ENCODE assay signal across 8 cellular contexts in the genomic region with DNA sequence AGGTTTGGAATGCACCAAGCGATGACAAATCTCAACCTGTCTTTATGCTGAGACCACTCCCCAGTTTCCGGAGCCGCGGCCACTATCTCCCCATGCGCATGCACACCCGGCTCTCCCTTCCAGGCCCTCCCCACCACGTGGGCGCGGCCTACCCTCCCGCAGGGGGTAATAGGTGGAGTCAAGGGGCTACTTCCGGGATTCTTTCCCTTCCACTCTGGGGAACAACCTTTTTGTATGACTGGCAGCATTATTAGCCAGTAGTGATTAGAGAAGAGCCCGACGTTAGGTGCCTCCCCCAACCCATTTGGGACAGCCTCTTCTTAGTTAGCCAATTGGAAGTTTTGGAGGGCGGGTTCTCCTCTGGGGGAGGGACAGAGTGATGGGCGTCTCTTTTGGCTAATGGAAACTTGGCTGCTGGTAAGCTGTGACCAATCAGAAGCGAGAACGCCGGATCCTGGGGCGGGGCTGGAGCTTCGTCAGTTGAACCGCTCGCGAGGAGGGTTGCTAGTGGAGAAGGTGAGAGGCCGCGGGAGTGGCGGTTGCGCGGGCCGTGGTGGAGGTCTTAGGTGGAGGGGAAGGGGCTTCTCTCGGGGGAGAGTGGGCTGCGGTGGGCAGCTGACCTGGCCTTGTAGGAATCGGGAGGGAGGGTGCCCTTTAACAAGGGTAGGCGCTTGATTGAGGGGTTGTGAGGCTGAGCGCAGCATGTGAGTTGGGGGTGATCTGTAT. TPM values are rescaled to one million over a fixed set of nuclear protein-coding genes. Genes with fewer than 3 reads are reported as not detected.
DNase-seq lines count a peak whose midpoint lies in the region; ATAC-seq and TF ChIP-seq lines count a peak whose summit lies in the region.

A gene with protein sequence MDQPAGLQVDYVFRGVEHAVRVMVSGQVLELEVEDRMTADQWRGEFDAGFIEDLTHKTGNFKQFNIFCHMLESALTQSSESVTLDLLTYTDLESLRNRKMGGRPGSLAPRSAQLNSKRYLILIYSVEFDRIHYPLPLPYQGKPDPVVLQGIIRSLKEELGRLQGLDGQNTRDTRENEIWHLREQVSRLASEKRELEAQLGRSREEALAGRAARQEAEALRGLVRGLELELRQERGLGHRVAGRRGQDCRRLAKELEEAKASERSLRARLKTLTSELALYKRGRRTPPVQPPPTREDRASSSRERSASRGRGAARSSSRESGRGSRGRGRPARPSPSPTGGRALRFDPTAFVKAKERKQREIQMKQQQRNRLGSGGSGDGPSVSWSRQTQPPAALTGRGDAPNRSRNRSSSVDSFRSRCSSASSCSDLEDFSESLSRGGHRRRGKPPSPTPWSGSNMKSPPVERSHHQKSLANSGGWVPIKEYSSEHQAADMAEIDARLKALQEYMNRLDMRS (plus strand): TSS at position 479 of the 726 bp plus-strand sequence. CDS start 7,552 bp downstream, outside the sequence.

- WGBS in esophagus squamous epithelium, 2 donors: 1 to 2% methylated on average over 14 to 26 of the region's 34 CpGs

- DNase-seq in DMS53 (lab: John Stamatoyannopoulos, UW): peak; percentile 100
- peak; percentile 100 for DNase-seq in KBM-7
- DNase-seq in PC-9: peak; percentile 96 to 99
- DNase-seq in activated T-cell treated with anti-CD3 and anti-CD28 coated beads, Interleukin-2, amount 50 U/mL, for 1 hour: peak; percentile 96
- DNase-seq in esophagus squamous epithelium (lab: John Stamatoyannopoulos, UW): peak; percentile 85
- peak; percentile 89 to 96 for DNase-seq in stimulated activated CD8-positive, alpha-beta memory T cell treated with anti-CD3 and anti-CD28 coated beads, Interleukin-7, amount 100 ng/mL, for 4 hours (ENCODE audit: low read depth in 2 of 2)

- H2AFZ ChIP-seq in PC-9: peak within 1 kb of the TSS; percentile 91

- no peak for TF ChIP-seq CTCF in PC-9 (conservative IDR thresholded peaks at IDR 0.05)
- no peak for TF ChIP-seq CTCF in esophagus squamous epithelium (IDR thresholded peaks at IDR 0.05)

- peaks cover 19% of the 10 kb centered on the region; the same call in 1 of the 2 replicates for H3K79me2 ChIP-seq in PC-9 (ENCODE audit: low read depth)

- peak; percentile 94 for ATAC-seq in GM21717 (IDR thresholded peaks at IDR 0.05; ENCODE audit: unreplicated experiment)

- H3K4me3 ChIP-seq in PC-9 (peak within 1 kb of the TSS; percentile 77), esophagus squamous epithelium (peak within 1 kb of the TSS; percentile 53 to 86 (median 75)), muscle layer of duodenum (ENCODE audit: low read depth in 1 of 2, low read length in 2 of 2) (peak within 1 kb of the TSS; percentile 70 to 92)

- no TSS peak for BruUV-seq in PC-9 (replicated peaks; lab: Mats Ljungman, UMichigan)

- H3K9me3 ChIP-seq in PC-9 (ENCODE audit: insufficient read depth, low read depth): no peaks in the 10 kb centered on the region; the same call in 1 of the 2 replicates
- no peaks in the 10 kb centered on the region for H3K9me3 ChIP-seq in esophagus squamous epithelium
- no peaks in the 10 kb centered on the region for H3K9me3 ChIP-seq in muscle layer of duodenum (ENCODE audit: control insufficient read depth in 1 of 2, low read length in 2 of 2)

- H3K9me2 ChIP-seq in PC-9 (ENCODE audit: insufficient read depth): no peaks in the 10 kb centered on the region

- intact Hi-C loops in PC-9 (cut with micrococcal nuclease; ENCODE audit: unreplicated experiment): loop anchor here (1.0 kb wide), 1 partner anchor 109 kb away; a partner anchor contains a TSS
- intact Hi-C loops in esophagus squamous epithelium (cut with DNase I): no loop called here

- peak within 1 kb of the TSS; percentile 98 for H3K4me2 ChIP-seq in PC-9

- H3K27ac ChIP-seq in PC-9 (peak within 1 kb of the TSS; percentile 37), esophagus squamous epithelium (peak within 1 kb of the TSS; percentile 79 to 88 (median 86)), muscle layer of duodenum (ENCODE audit: low read length) (peak within 1 kb of the TSS; percentile 76)

- H4K20me1 ChIP-seq in PC-9 (ENCODE audit: insufficient read depth): no peaks in the 10 kb centered on the region

- H3K4me1 ChIP-seq in PC-9 (replicated peaks; ENCODE audit: insufficient read depth) (peaks cover 11% of the 10 kb centered on the region), esophagus squamous epithelium (peaks cover 7 to 28% (median 10%) of the 10 kb centered on the region in 3 donors), muscle layer of duodenum (ENCODE audit: control insufficient read depth in 1 of 2, insufficient read depth in 2 of 2, low read length in 2 of 2) (peaks cover 0 to 14% of the 10 kb centered on the region in 2 donors)

- POLR2A ChIA-PET in PC-9 (lab: Charles Lee; ENCODE audit: unreplicated experiment): interaction anchor here (0.6 to 1.5 kb wide), 9 partner anchors 20 to 557 kb away, joined by 3 to 10 read pairs (median 5); a partner anchor contains a TSS

- H3F3A ChIP-seq in PC-9 (ENCODE audit: insufficient read depth, low read depth): peaks cover 8% of the 10 kb centered on the region; the same call in 1 of the 2 replicates

- in situ Hi-C loops in KBM-7 (cut with MboI; ENCODE audit: low pct_unique_long_range_greater_than_20kb, low sequenced_read_pairs): no loop called here

- H3K27me3 ChIP-seq in PC-9 (ENCODE audit: insufficient read depth, low read depth) (no peaks in the 10 kb centered on the region), esophagus squamous epithelium (peaks cover 0 to 17% (median 0%) of the 10 kb centered on the region in 4 donors), muscle layer of duodenum (ENCODE audit: low read depth, low read length) (no peaks in the 10 kb centered on the region)

- H3K36me3 ChIP-seq in PC-9 (ENCODE audit: low read depth) (no peaks in the 10 kb centered on the region), esophagus squamous epithelium (peaks cover 0 to 8% (median 0%) of the 10 kb centered on the region in 3 donors), muscle layer of duodenum (ENCODE audit: control insufficient read depth in 1 of 2, insufficient read depth in 2 of 2, low read length in 2 of 2) (peaks cover 4 to 7% of the 10 kb centered on the region in 2 donors)

- CTCF ChIA-PET in PC-9 (lab: Charles Lee): interaction anchor here (0.7 to 1.3 kb wide), 2 partner anchors 39 to 123 kb away, joined by 3 to 5 read pairs; no protein-coding TSS in a partner anchor

- peak in 3 of 4 donors; percentile 83 to 90 (median 90) for TF ChIP-seq POLR2A in esophagus squamous epithelium (IDR thresholded peaks at IDR 0.05)

RNA-seq across cellular contexts. Expression of the gene that starts here (rescaled TPM):
- 22.8 and 24.8 TPM in 2 replicates for total RNA-seq in PC-9 (2021)
- 1 to 10 TPM; 5.9 to 9.5 (median 7.4) TPM for total RNA-seq in esophagus squamous epithelium

Comparison
In these comparisons a context has a peak if more than half of its experiments do, and no peak if none do; other contexts are left out.
1. Peak in every context shown above with its lines: DNase-seq, ATAC-seq, H3K4me3 ChIP-seq and H3K27ac ChIP-seq.